Comparison of ENCODE assay signal across 14 cellular contexts in the genomic region with DNA sequence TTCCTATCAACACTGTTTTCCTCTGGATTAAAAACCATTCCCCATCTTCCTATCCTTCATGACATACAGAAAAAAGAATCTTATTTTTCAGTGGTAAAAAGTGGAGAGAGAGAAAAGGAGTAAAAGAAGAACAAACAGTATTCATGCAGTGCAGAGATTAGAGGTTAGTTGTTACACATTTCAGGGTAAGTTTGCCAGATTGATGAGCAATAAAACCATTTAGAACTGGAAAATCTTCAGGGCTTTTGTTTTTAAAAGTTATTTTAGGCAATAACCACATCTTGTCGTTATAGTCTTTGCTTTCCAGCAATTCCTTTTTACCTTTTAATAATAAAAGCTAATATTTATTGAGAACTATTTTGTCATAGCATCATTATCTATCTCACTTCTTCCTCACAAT.
"Had no signal": no experiment of that assay in that cellular context is flagged by ENCODE, and none has a peak within 500 bp of the region (broad histone marks: within the 10 kb centered on the region; RNA-seq: fewer than 3 reads in every experiment).

No MANE protein-coding gene starts in this region.

- H3K4me3 ChIP-seq: adrenal gland, cardiac muscle cell, spleen, thyroid gland had no signal

- H3K9me3 ChIP-seq: adrenal gland, spleen, thyroid gland had no signal

- DNase-seq: activated CD4-positive, alpha-beta T cell treated with anti-CD3 and anti-CD28 coated beads, Interleukin-2, amount 50 U/mL, for 4 hours; activated effector memory CD4-positive, alpha-beta T cell treated with anti-CD3 and anti-CD28 coated beads, Interleukin-2, amount 50 U/mL, for 16 hours; activated T-cell treated with anti-CD3 and anti-CD28 coated beads, Interleukin-2, amount 50 U/mL, for 72 hours; adrenal gland; dermis blood vessel endothelial cell; effector memory CD4-positive, alpha-beta T cell; head of caudate nucleus; spleen; stimulated activated CD4-positive, alpha-beta T cell treated with anti-CD3 and anti-CD28 coated beads, Interleukin-4, amount 100 ng/mL, for 4 hours; stimulated activated naive CD4-positive, alpha-beta T cell; thyroid gland had no signal

- H3K27me3 ChIP-seq: adrenal gland, cardiac muscle cell, spleen, thyroid gland had no signal

- H3K4me1 ChIP-seq: adrenal gland, thyroid gland had no signal

- H3K27ac ChIP-seq: adrenal gland, cardiac muscle cell, spleen, thyroid gland had no signal

- H3K36me3 ChIP-seq: adrenal gland, cardiac muscle cell, thyroid gland had no signal

- ATAC-seq: activated naive CD4-positive, alpha-beta T cell treated with anti-CD3 and anti-CD28 coated beads, Interleukin-2, amount 50 U/mL, for 72 hours; activated T-cell treated with anti-CD3 and anti-CD28 coated beads, Interleukin-2, amount 50 U/mL, for 72 hours; left lobe of liver had no signal
